Comparison of ENCODE assay signal across 1 cellular context in genomic region chr17:67293251-67294203, GRCh38.
TF ChIP-seq lines count a peak whose summit lies in the region.

No MANE protein-coding gene starts in this region.

TF ChIP-seq in HepG2, 621 proteins besides CTCF, POLR2A, EP300 and RAD21 (continued from another document and continues in another):
- no peak for TF ChIP-seq NFAT5 (CRISPR knock-in tag; IDR thresholded peaks at IDR 0.05)
- TF ChIP-seq TCF7L2 (IDR thresholded peaks at IDR 0.05; ENCODE audit: low read depth, low read length): no peak
- TF ChIP-seq HNF1B (CRISPR knock-in tag; IDR thresholded peaks at IDR 0.05): peak; percentile 58; the same call in 1 of the 2 replicates
- peak; percentile 37 for TF ChIP-seq TEAD3 (CRISPR knock-in tag; optimal IDR thresholded peaks at IDR 0.05; ENCODE audit: borderline replicate concordance)
- no peak for TF ChIP-seq POLR2AphosphoS5 (IDR thresholded peaks at IDR 0.05; ENCODE audit: low read depth, low read length)
- TF ChIP-seq HOXA9 (CRISPR knock-in tag; IDR thresholded peaks at IDR 0.05; ENCODE audit: borderline replicate concordance): no peak
- TF ChIP-seq RBAK (CRISPR knock-in tag; IDR thresholded peaks at IDR 0.05): no peak
- no peak for TF ChIP-seq CREB1 (IDR thresholded peaks at IDR 0.05)
- TF ChIP-seq CREB1 (CRISPR knock-in tag; IDR thresholded peaks at IDR 0.05): no peak
- no peak for TF ChIP-seq ZNF496 (CRISPR knock-in tag; IDR thresholded peaks at IDR 0.05; ENCODE audit: insufficient replicate concordance)
- no peak for TF ChIP-seq SUZ12 (IDR thresholded peaks at IDR 0.05; ENCODE audit: low read depth, low read length)
- no peak for TF ChIP-seq ZNF891 (CRISPR knock-in tag; IDR thresholded peaks at IDR 0.05)
- TF ChIP-seq ZNF484 (CRISPR knock-in tag; IDR thresholded peaks at IDR 0.05; ENCODE audit: borderline replicate concordance, low read depth): no peak
- TF ChIP-seq ZBTB44 (CRISPR knock-in tag; IDR thresholded peaks at IDR 0.05): no peak
- no peak for TF ChIP-seq ZNF546 (CRISPR knock-in tag; conservative IDR thresholded peaks at IDR 0.05)
- TF ChIP-seq THYN1 (CRISPR knock-in tag; IDR thresholded peaks at IDR 0.05; ENCODE audit: borderline replicate concordance, low read depth): no peak
- TF ChIP-seq ZNF879 (CRISPR knock-in tag; IDR thresholded peaks at IDR 0.05): no peak
- no peak for TF ChIP-seq SRSF1 (optimal IDR thresholded peaks at IDR 0.05; ENCODE audit: low read depth, low read length)
- TF ChIP-seq, protein P1, sequence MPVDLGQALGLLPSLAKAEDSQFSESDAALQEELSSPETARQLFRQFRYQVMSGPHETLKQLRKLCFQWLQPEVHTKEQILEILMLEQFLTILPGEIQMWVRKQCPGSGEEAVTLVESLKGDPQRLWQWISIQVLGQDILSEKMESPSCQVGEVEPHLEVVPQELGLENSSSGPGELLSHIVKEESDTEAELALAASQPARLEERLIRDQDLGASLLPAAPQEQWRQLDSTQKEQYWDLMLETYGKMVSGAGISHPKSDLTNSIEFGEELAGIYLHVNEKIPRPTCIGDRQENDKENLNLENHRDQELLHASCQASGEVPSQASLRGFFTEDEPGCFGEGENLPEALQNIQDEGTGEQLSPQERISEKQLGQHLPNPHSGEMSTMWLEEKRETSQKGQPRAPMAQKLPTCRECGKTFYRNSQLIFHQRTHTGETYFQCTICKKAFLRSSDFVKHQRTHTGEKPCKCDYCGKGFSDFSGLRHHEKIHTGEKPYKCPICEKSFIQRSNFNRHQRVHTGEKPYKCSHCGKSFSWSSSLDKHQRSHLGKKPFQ (CRISPR knock-in tag; IDR thresholded peaks at IDR 0.05; ENCODE audit: insufficient replicate concordance): no peak
- TF ChIP-seq, protein P2, sequence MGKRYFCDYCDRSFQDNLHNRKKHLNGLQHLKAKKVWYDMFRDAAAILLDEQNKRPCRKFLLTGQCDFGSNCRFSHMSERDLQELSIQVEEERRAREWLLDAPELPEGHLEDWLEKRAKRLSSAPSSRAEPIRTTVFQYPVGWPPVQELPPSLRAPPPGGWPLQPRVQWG (CRISPR knock-in tag; IDR thresholded peaks at IDR 0.05; ENCODE audit: borderline replicate concordance, low read depth): no peak
- no peak for TF ChIP-seq WIZ (CRISPR knock-in tag; IDR thresholded peaks at IDR 0.05)
- TF ChIP-seq ZNF101 (CRISPR knock-in tag; IDR thresholded peaks at IDR 0.05; ENCODE audit: borderline replicate concordance, low read depth): no peak
- peak; percentile 42 for TF ChIP-seq GATAD1 (CRISPR knock-in tag; IDR thresholded peaks at IDR 0.05)
- TF ChIP-seq, protein P3, sequence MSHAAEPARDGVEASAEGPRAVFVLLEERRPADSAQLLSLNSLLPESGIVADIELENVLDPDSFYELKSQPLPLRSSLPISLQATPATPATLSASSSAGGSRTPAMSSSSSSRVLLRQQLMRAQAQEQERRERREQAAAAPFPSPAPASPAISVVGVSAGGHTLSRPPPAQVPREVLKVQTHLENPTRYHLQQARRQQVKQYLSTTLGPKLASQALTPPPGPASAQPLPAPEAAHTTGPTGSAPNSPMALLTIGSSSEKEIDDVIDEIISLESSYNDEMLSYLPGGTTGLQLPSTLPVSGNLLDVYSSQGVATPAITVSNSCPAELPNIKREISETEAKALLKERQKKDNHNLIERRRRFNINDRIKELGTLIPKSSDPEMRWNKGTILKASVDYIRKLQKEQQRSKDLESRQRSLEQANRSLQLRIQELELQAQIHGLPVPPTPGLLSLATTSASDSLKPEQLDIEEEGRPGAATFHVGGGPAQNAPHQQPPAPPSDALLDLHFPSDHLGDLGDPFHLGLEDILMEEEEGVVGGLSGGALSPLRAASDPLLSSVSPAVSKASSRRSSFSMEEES (CRISPR knock-in tag; IDR thresholded peaks at IDR 0.05): no peak
- TF ChIP-seq MAFK (conservative IDR thresholded peaks at IDR 0.05 in 1 of 2, IDR thresholded peaks at IDR 0.05 in 1 of 2; ENCODE audit: low read length in 2 of 2): no peak
- peak; percentile 78 for TF ChIP-seq IRF2 (CRISPR knock-in tag; IDR thresholded peaks at IDR 0.05)
- no peak for TF ChIP-seq KLF12 (CRISPR knock-in tag; IDR thresholded peaks at IDR 0.05; ENCODE audit: borderline replicate concordance)
- no peak for TF ChIP-seq TMF1 (CRISPR knock-in tag; IDR thresholded peaks at IDR 0.05; ENCODE audit: low read depth)
- no peak for TF ChIP-seq ZNF83 (CRISPR knock-in tag; IDR thresholded peaks at IDR 0.05; ENCODE audit: borderline replicate concordance)
- no peak for TF ChIP-seq ZNF224 (CRISPR knock-in tag; IDR thresholded peaks at IDR 0.05)
- no peak for TF ChIP-seq ZNF547 (CRISPR knock-in tag; IDR thresholded peaks at IDR 0.05)
- TF ChIP-seq ZBTB42 (CRISPR knock-in tag; IDR thresholded peaks at IDR 0.05): no peak
- TF ChIP-seq, protein P4, sequence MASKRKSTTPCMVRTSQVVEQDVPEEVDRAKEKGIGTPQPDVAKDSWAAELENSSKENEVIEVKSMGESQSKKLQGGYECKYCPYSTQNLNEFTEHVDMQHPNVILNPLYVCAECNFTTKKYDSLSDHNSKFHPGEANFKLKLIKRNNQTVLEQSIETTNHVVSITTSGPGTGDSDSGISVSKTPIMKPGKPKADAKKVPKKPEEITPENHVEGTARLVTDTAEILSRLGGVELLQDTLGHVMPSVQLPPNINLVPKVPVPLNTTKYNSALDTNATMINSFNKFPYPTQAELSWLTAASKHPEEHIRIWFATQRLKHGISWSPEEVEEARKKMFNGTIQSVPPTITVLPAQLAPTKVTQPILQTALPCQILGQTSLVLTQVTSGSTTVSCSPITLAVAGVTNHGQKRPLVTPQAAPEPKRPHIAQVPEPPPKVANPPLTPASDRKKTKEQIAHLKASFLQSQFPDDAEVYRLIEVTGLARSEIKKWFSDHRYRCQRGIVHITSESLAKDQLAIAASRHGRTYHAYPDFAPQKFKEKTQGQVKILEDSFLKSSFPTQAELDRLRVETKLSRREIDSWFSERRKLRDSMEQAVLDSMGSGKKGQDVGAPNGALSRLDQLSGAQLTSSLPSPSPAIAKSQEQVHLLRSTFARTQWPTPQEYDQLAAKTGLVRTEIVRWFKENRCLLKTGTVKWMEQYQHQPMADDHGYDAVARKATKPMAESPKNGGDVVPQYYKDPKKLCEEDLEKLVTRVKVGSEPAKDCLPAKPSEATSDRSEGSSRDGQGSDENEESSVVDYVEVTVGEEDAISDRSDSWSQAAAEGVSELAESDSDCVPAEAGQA (IDR thresholded peaks at IDR 0.05; ENCODE audit: low read depth): no peak
- TF ChIP-seq, protein P4 (CRISPR knock-in tag; IDR thresholded peaks at IDR 0.05; ENCODE audit: borderline replicate concordance): no peak
- no peak for TF ChIP-seq CCAR2 (optimal IDR thresholded peaks at IDR 0.05; ENCODE audit: low read depth, low read length)
- no peak for TF ChIP-seq ZNF354B (CRISPR knock-in tag; IDR thresholded peaks at IDR 0.05)
- TF ChIP-seq EED (CRISPR knock-in tag; IDR thresholded peaks at IDR 0.05): no peak
- no peak for TF ChIP-seq GPN1 (CRISPR knock-in tag; IDR thresholded peaks at IDR 0.05; ENCODE audit: borderline replicate concordance)
- no peak for TF ChIP-seq XBP1 (CRISPR knock-in tag; IDR thresholded peaks at IDR 0.05)
- TF ChIP-seq BHLHE40 (IDR thresholded peaks at IDR 0.05; ENCODE audit: low read length): no peak
- TF ChIP-seq BCLAF1 (IDR thresholded peaks at IDR 0.05): no peak
